ENCODE assay signal across 20 cellular contexts in the genomic region with DNA sequence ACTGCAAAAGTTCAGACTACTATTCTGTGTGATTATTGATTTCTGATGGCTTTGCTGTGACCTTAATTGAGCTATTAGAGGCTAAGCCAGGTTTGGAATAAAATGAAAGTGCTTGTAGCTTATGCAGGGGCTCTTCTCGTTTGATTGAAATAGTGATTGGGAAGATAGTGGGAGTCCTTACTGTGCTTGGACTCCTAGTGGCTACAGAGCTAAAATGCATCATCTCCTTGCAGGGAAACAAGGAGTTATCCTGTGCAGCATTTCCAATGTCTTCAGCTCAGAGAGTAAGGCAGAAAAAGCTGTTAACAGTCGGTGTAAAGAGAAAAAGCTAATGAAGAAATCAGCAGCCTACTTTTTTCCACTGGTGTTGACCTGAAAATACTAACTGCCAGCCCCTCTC.
DNase-seq lines count a peak whose midpoint lies in the region; ATAC-seq and TF ChIP-seq lines count a peak whose summit lies in the region.
"Had no signal": no experiment of that assay in that cellular context is flagged by ENCODE, and none has a peak within 500 bp of the region (broad histone marks: within the 10 kb centered on the region; RNA-seq: fewer than 3 reads in every experiment).

No MANE protein-coding gene starts in this region.

- no peaks in the 10 kb centered on the region for H3K4me1 Mint-ChIP-seq in activated CD8-positive, alpha-beta T cell treated with anti-CD3 and anti-CD28 coated beads, Interleukin-2, amount 10 ng/mL, durations not matched to agents 7 days and 5 days (ENCODE audit: low read depth)
- H3K4me1 Mint-ChIP-seq: activated naive CD4-positive, alpha-beta T cell treated with anti-CD3 and anti-CD28 coated beads, Interleukin-2, amount 50 U/mL, for 24 hours; stimulated activated naive B cell treated with anti-CD40 and anti-IgM and Interleukin-4, amounts not matched to agents 10 μg/mL and 1 μg/mL and 100 μg/mL, for 72 hours had no signal

- POLR2A ChIA-PET in activated CD8-positive, alpha-beta T cell treated with anti-CD3 and anti-CD28 coated beads, Interleukin-2, amount 10 ng/mL, durations not matched to agents 7 days and 5 days (lab: Charles Lee) = no interaction called here

- H3K4me1 ChIP-seq in mesendoderm (ENCODE audit: control insufficient read depth, low read depth, low read length) = no peaks in the 10 kb centered on the region
- H3K4me1 ChIP-seq: BLaER1, parathyroid adenoma had no signal

- no peak overlapping the region for H3K4me3 Mint-ChIP-seq in activated CD8-positive, alpha-beta T cell treated with anti-CD3 and anti-CD28 coated beads, Interleukin-2, amount 10 ng/mL, durations not matched to agents 7 days and 5 days
- H3K4me3 Mint-ChIP-seq: activated naive CD4-positive, alpha-beta T cell treated with anti-CD3 and anti-CD28 coated beads, Interleukin-2, amount 50 U/mL, for 24 hours; stimulated activated naive B cell treated with anti-CD40 and anti-IgM and Interleukin-4, amounts not matched to agents 10 μg/mL and 1 μg/mL and 100 μg/mL, for 72 hours had no signal

- CTCF ChIA-PET in activated CD8-positive, alpha-beta T cell treated with anti-CD3 and anti-CD28 coated beads, Interleukin-2, amount 10 ng/mL, durations not matched to agents 7 days and 5 days (lab: Charles Lee) = no interaction called here

- no peak overlapping the region for H3K18ac ChIP-seq in mesendoderm (ENCODE audit: low read length)

- no peak overlapping the region for H2AK5ac ChIP-seq in mesendoderm (ENCODE audit: low read length)

- no peaks in the 10 kb centered on the region for H3K36me3 ChIP-seq in mesendoderm (ENCODE audit: control insufficient read depth, insufficient read depth, low read length)
- H3K36me3 ChIP-seq: BLaER1 had no signal

- no peak overlapping the region for H3K27ac ChIP-seq in mesendoderm (ENCODE audit: low read depth, low read length)
- H3K27ac ChIP-seq: BLaER1, parathyroid adenoma had no signal

- ATAC-seq in activated CD8-positive, alpha-beta T cell treated with anti-CD3 and anti-CD28 coated beads, Interleukin-2, amount 10 ng/mL, durations not matched to agents 7 days and 5 days = no peak
- ATAC-seq: left colon; stimulated activated naive B cell treated with anti-CD40 and anti-IgM and Interleukin-4, amounts not matched to agents 10 μg/mL and 1 μg/mL and 100 μg/mL, for 72 hours had no signal

- no peak overlapping the region for H4K5ac ChIP-seq in mesendoderm (ENCODE audit: low read length)

- in situ Hi-C loops in astrocyte of the cerebellum (cut with HindIII; ENCODE audit: low sequenced_read_pairs) = no loop called here

- TF ChIP-seq CTCF in astrocyte of the cerebellum (IDR thresholded peaks at IDR 0.05; ENCODE audit: low read depth, low read length, missing control alignments) = peak; percentile 42

- no peak overlapping the region for H3K56ac ChIP-seq in mesendoderm (ENCODE audit: low read length)

- H3K4ac ChIP-seq in mesendoderm (ENCODE audit: low read depth, low read length) = no peak overlapping the region

- no CpG with 5 or more reads among the region's 2 CpGs for WGBS in mesendoderm (ENCODE audit: extremely low coverage, insufficient coverage, low lambda C conversion rate)

- no peak overlapping the region for H4K8ac ChIP-seq in mesendoderm (ENCODE audit: low read depth, low read length)

- H2BK15ac ChIP-seq in mesendoderm (replicated peaks; ENCODE audit: low read depth) = no peak overlapping the region

- no peak overlapping the region for H2BK120ac ChIP-seq in mesendoderm (ENCODE audit: low read depth, low read length)

- peak; percentile 2 for DNase-seq in ELR (ENCODE audit: low read depth)
- DNase-seq in HT-29 (ENCODE audit: low spot score) = peak; percentile 4
- DNase-seq in astrocyte of the cerebellum (ENCODE audit: low read depth) = no peak
- peak; percentile 56 for DNase-seq in mesendoderm
- DNase-seq in NK-92 treated with Interleukin-12 subunit alpha and Interleukin-12 subunit beta, amount 100 ng/mL, for 24 hours (lab: John Stamatoyannopoulos, UW) = no peak
- no peak for DNase-seq in SKM-1 (lab: John Stamatoyannopoulos, UW; ENCODE audit: unreplicated experiment)
- no peak for DNase-seq in central memory CD4-positive, alpha-beta T cell
- no peak for DNase-seq in activated CD8-positive, alpha-beta T cell treated with anti-CD3 and anti-CD28 coated beads, Interleukin-2, amount 10 ng/mL, durations not matched to agents 7 days and 5 days
- DNase-seq: activated CD4-positive, alpha-beta T cell treated with anti-CD3 and anti-CD28 coated beads, Interleukin-2, amount 50 U/mL, for 1 hour; DND-41; effector CD4-positive, alpha-beta T cell; hypothalamus; IMR-90; left colon; stimulated activated CD4-positive, alpha-beta T cell treated with anti-CD3 and anti-CD28 coated beads, Interleukin-12 subunit alpha, Interleukin-12 subunit beta, amount 100 ng/mL, for 4 hours; stimulated activated naive B cell treated with anti-CD40 and anti-IgM and Interleukin-4, amounts not matched to agents 10 μg/mL and 1 μg/mL and 100 μg/mL, for 72 hours; trophoblast cell had no signal

- no peak overlapping the region for H3K9ac ChIP-seq in mesendoderm (ENCODE audit: low read length)
- H3K9ac ChIP-seq: BLaER1, parathyroid adenoma had no signal

- peaks cover 2% of the 10 kb centered on the region for H3K27me3 Mint-ChIP-seq in activated CD8-positive, alpha-beta T cell treated with anti-CD3 and anti-CD28 coated beads, Interleukin-2, amount 10 ng/mL, durations not matched to agents 7 days and 5 days (ENCODE audit: low read depth)

- H3K27ac Mint-ChIP-seq in activated CD8-positive, alpha-beta T cell treated with anti-CD3 and anti-CD28 coated beads, Interleukin-2, amount 10 ng/mL, durations not matched to agents 7 days and 5 days = no peak overlapping the region
- H3K27ac Mint-ChIP-seq: activated naive CD4-positive, alpha-beta T cell treated with anti-CD3 and anti-CD28 coated beads, Interleukin-2, amount 50 U/mL, for 24 hours; stimulated activated naive B cell treated with anti-CD40 and anti-IgM and Interleukin-4, amounts not matched to agents 10 μg/mL and 1 μg/mL and 100 μg/mL, for 72 hours had no signal

- H3K79me1 ChIP-seq in mesendoderm (ENCODE audit: low read length) = no peaks in the 10 kb centered on the region

- no peak overlapping the region for H3K23ac ChIP-seq in mesendoderm (ENCODE audit: low read length)

- H3K36me3 Mint-ChIP-seq in activated CD8-positive, alpha-beta T cell treated with anti-CD3 and anti-CD28 coated beads, Interleukin-2, amount 10 ng/mL, durations not matched to agents 7 days and 5 days (ENCODE audit: low read depth) = no peaks in the 10 kb centered on the region
- H3K36me3 Mint-ChIP-seq: activated naive CD4-positive, alpha-beta T cell treated with anti-CD3 and anti-CD28 coated beads, Interleukin-2, amount 50 U/mL, for 24 hours; stimulated activated naive B cell treated with anti-CD40 and anti-IgM and Interleukin-4, amounts not matched to agents 10 μg/mL and 1 μg/mL and 100 μg/mL, for 72 hours had no signal

- H3K9me3 Mint-ChIP-seq in activated CD8-positive, alpha-beta T cell treated with anti-CD3 and anti-CD28 coated beads, Interleukin-2, amount 10 ng/mL, durations not matched to agents 7 days and 5 days (ENCODE audit: insufficient read depth) = no peaks in the 10 kb centered on the region
- H3K9me3 Mint-ChIP-seq: activated naive CD4-positive, alpha-beta T cell treated with anti-CD3 and anti-CD28 coated beads, Interleukin-2, amount 50 U/mL, for 24 hours had no signal

- no peaks in the 10 kb centered on the region for H3K27me3 ChIP-seq in mesendoderm (ENCODE audit: insufficient read depth, low read length, poor library complexity)
- H3K27me3 ChIP-seq: BLaER1 had no signal

- no peak overlapping the region for H3K4me2 ChIP-seq in mesendoderm (ENCODE audit: low read length)
- H3K4me2 ChIP-seq: BLaER1 had no signal

- H2BK5ac ChIP-seq in mesendoderm (ENCODE audit: low read length) = no peak overlapping the region

- H3K79me2 ChIP-seq in mesendoderm (ENCODE audit: control insufficient read depth, insufficient read depth, low read length) = no peaks in the 10 kb centered on the region
- H3K79me2 ChIP-seq: parathyroid adenoma had no signal

- H3K4me3 ChIP-seq in astrocyte of the cerebellum (ENCODE audit: low read depth, low read length) = no peak overlapping the region
- no peak overlapping the region for H3K4me3 ChIP-seq in mesendoderm (ENCODE audit: low read length)
- H3K4me3 ChIP-seq: BLaER1 had no signal

Comparison
In these comparisons a context has a peak if more than half of its experiments do, and no peak if none do; other contexts are left out.
1. DNase-seq: peak in ELR (single experiment), HT-29 (single experiment) and mesendoderm (single experiment); none in astrocyte of the cerebellum (single experiment), NK-92 treated with Interleukin-12 subunit alpha and Interleukin-12 subunit beta, amount 100 ng/mL, for 24 hours (single experiment), SKM-1 (single experiment), central memory CD4-positive, alpha-beta T cell (single experiment) and activated CD8-positive, alpha-beta T cell treated with anti-CD3 and anti-CD28 coated beads, Interleukin-2, amount 10 ng/mL, durations not matched to agents 7 days and 5 days (single experiment).